Comparison of ENCODE assay signal across 8 cellular contexts in genomic region chr6:99568103-99568933, GRCh38. TPM values are rescaled to one million over a fixed set of nuclear protein-coding genes. Genes with fewer than 3 reads are reported as not detected.
DNase-seq lines count a peak whose midpoint lies in the region; ATAC-seq and TF ChIP-seq lines count a peak whose summit lies in the region.

CCNC (minus strand) TSS chr6:99568660; CDS start chr6:99568527, 133 bp downstream.

- peak; percentile 36 to 47 for TF ChIP-seq POLR2A in uterus (IDR thresholded peaks at IDR 0.05)

- intact Hi-C loops in right cardiac atrium (cut with DNase I), result no loop called here
- intact Hi-C loops in uterus (cut with DNase I; ENCODE audit: low total_unique reads), result no loop called here

- H3K9me3 ChIP-seq in right cardiac atrium (ENCODE audit: control insufficient read depth, low read length) (no peaks in the 10 kb centered on the region), uterus (no peaks in the 10 kb centered on the region)

- H3K4me1 ChIP-seq in right cardiac atrium (ENCODE audit: control insufficient read depth, insufficient read depth, low read length), result no peaks in the 10 kb centered on the region
- no peaks in the 10 kb centered on the region for H3K4me1 ChIP-seq in uterus

- no peak for TF ChIP-seq CTCF in GM13977 (IDR thresholded peaks at IDR 0.05; ENCODE audit: extremely low read depth, insufficient read depth, missing control alignments)
- TF ChIP-seq CTCF in uterus (IDR thresholded peaks at IDR 0.05), result peak in 1 of 4 experiments; percentile 34

- ATAC-seq in HG02870 (IDR thresholded peaks at IDR 0.05; ENCODE audit: unreplicated experiment) (peak; percentile 97), right cardiac atrium (peak; percentile 99 to 100)

- DNase-seq in GM13977 (ENCODE audit: low spot score) (peak; percentile 84), NCI-H1694 (lab: John Stamatoyannopoulos, UW) (peak; percentile 93), T-helper 2 cell (peak; percentile 61 to 96 (median 84)), anterior cingulate cortex (lab: John Stamatoyannopoulos, UW) (peak; percentile 35 to 94 (median 83)), right cardiac atrium (peak; percentile 95 to 96 (median 96)), pulmonary artery endothelial cell (ENCODE audit: low read depth, low spot score) (peak; percentile 90), uterus (peak; percentile 93 to 95)

- H3K27ac ChIP-seq in right cardiac atrium (ENCODE audit: low read length), result peak within 1 kb of the TSS; percentile 68
- H3K27ac ChIP-seq in uterus, result peak within 1 kb of the TSS; percentile 65 to 67

- under 1% methylated on average over 64 of the region's 64 CpGs for WGBS in right cardiac atrium

- in situ Hi-C loops in GM13977 (cut with MboI; ENCODE audit: low pct_unique_long_range_greater_than_20kb, low sequenced_read_pairs, unreplicated experiment), result no loop called here

- H3K4me3 ChIP-seq in right cardiac atrium (ENCODE audit: low read length) (peak within 1 kb of the TSS; percentile 83), uterus (peak within 1 kb of the TSS; percentile 73 to 91)

- H3K27me3 ChIP-seq in right cardiac atrium (ENCODE audit: control insufficient read depth, insufficient read depth) (no peaks in the 10 kb centered on the region), uterus (no peaks in the 10 kb centered on the region)

- H3K36me3 ChIP-seq in uterus, result no peaks in the 10 kb centered on the region

RNA-seq across cellular contexts. Expression of gene CCNC, which starts in this region (rescaled TPM):
- total RNA-seq in right cardiac atrium, result 10 to 100 TPM; 19.8 to 28.4 (median 21.8) TPM
- 17.4 TPM for polyA plus RNA-seq in right cardiac atrium
- 81.6 and 104 TPM in 2 replicates for total RNA-seq in pulmonary artery endothelial cell
- total RNA-seq in uterus, result 10 to 100 TPM; 48.4 to 97.0 (median 54.8) TPM

Comparison
In these comparisons a context has a peak if more than half of its experiments do, and no peak if none do; other contexts are left out.
1. Peak in every context shown above with its lines: DNase-seq, ATAC-seq, H3K4me3 ChIP-seq and H3K27ac ChIP-seq.